12 cellular contexts compared by ENCODE assay signal in the genomic region with DNA sequence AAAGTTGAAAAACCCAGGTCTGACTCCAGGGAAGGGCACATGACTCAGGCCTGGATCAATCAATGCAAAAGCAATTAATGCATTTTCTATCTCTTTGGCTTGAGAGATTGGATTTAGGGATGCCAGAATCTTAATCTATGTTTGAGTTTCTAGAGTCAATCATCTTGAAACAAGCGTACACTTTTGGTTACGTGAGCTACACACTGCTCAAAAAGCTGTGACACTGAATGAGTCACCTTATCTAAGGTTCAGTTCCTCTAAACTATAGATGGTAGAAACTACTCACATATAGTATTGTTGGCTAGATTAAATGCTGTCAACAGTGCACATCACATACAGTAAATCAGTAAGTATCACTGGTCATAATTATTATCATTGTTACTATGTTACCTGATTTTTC. TPM values are rescaled to one million over a fixed set of nuclear protein-coding genes. Genes with fewer than 3 reads are reported as not detected.
DNase-seq lines count a peak whose midpoint lies in the region; ATAC-seq and TF ChIP-seq lines count a peak whose summit lies in the region.
"Had no signal": no experiment of that assay in that cellular context is flagged by ENCODE, and none has a peak within 500 bp of the region (broad histone marks: within the 10 kb centered on the region; RNA-seq: fewer than 3 reads in every experiment).

No MANE protein-coding gene starts in this region.

- H3K36me3 ChIP-seq in PC-3 (ENCODE audit: low read depth, low read length): peaks cover 15% of the 10 kb centered on the region
- H3K36me3 ChIP-seq in mammary epithelial cell (ENCODE audit: insufficient read depth, low read length): peaks cover 7% of the 10 kb centered on the region

- H3K9ac ChIP-seq in PC-3 (ENCODE audit: low read length) (no peak overlapping the region), mammary epithelial cell (ENCODE audit: insufficient read depth, low read length) (no peak overlapping the region)

- POLR2A ChIA-PET in PC-3 (lab: Charles Lee; ENCODE audit: unreplicated experiment): no interaction called here

- peak; percentile 87 for ATAC-seq in GM18861 (IDR thresholded peaks at IDR 0.05; ENCODE audit: unreplicated experiment)
- peak; percentile 74 for ATAC-seq in GM21381 (IDR thresholded peaks at IDR 0.05; ENCODE audit: unreplicated experiment)
- ATAC-seq in HG03045 (IDR thresholded peaks at IDR 0.05; ENCODE audit: unreplicated experiment): peak; percentile 90
- peak; percentile 46; the same call in 1 of the 2 replicates for ATAC-seq in PC-3
- no peak for ATAC-seq in T-helper 17 cell

- no peaks in the 10 kb centered on the region for H3K27me3 ChIP-seq in PC-3 (ENCODE audit: low read length)
- no peaks in the 10 kb centered on the region for H3K27me3 ChIP-seq in mammary epithelial cell (ENCODE audit: insufficient read depth, low read length)

- H3K27me3 Mint-ChIP-seq in T-helper 17 cell: no peaks in the 10 kb centered on the region

- H3K4me3 Mint-ChIP-seq in T-helper 17 cell: no peak overlapping the region

- 100% methylated on average over 2 of the region's 2 CpGs for WGBS in mammary epithelial cell (ENCODE audit: low coverage, missing lambda C conversion rate)

- TF ChIP-seq CTCF in PC-3 (conservative IDR thresholded peaks at IDR 0.05; ENCODE audit: low read depth, low read length) (no peak), mammary epithelial cell (conservative IDR thresholded peaks at IDR 0.05 in 1 of 2, IDR thresholded peaks at IDR 0.05 in 1 of 2; ENCODE audit: extremely low read depth in 1 of 2, insufficient read depth in 1 of 2, low read depth in 1 of 2, low read length in 2 of 2) (no peak)

- H3K4me1 ChIP-seq in PC-3 (ENCODE audit: insufficient read depth, low read length) (no peaks in the 10 kb centered on the region), mammary epithelial cell (ENCODE audit: insufficient read depth, low read length) (no peaks in the 10 kb centered on the region)

- H3K36me3 Mint-ChIP-seq in T-helper 17 cell (ENCODE audit: low read depth): peaks cover 25% of the 10 kb centered on the region

- peak; percentile 15 for DNase-seq in PC-3
- no peak for DNase-seq in germinal center (ENCODE audit: low spot score)
- DNase-seq in foreskin melanocyte: no peak
- no peak for DNase-seq in T-helper 17 cell
- no peak for DNase-seq in mammary epithelial cell
- DNase-seq: activated effector memory CD4-positive, alpha-beta T cell treated with Interleukin-2 at 50 U/mL for 16 hours had no signal

- intact Hi-C loops in PC-3 (cut with micrococcal nuclease) (no loop called here), mammary epithelial cell (cut with micrococcal nuclease) (no loop called here)

- H3F3A ChIP-seq in PC-3 (ENCODE audit: low read length, unreplicated experiment): no peaks in the 10 kb centered on the region

- dilution Hi-C loops in mammary epithelial cell (cut with HindIII; ENCODE audit: low sequenced_read_pairs): no loop called here

- H3K9me3 ChIP-seq in PC-3 (ENCODE audit: low read length) (no peaks in the 10 kb centered on the region), T-helper 17 cell (ENCODE audit: control insufficient read depth, low read length, poor library complexity, severe bottlenecking) (no peaks in the 10 kb centered on the region), mammary epithelial cell (replicated peaks; ENCODE audit: insufficient read depth, low read length) (no peaks in the 10 kb centered on the region)

- no peak overlapping the region for H3K27ac ChIP-seq in PC-3 (ENCODE audit: low read length)
- H3K27ac ChIP-seq in mammary epithelial cell (ENCODE audit: insufficient read depth, low read depth, low read length): no peak overlapping the region

- no peak overlapping the region for H3K4me3 ChIP-seq in PC-3 (ENCODE audit: low read length)
- H3K4me3 ChIP-seq in mammary epithelial cell (replicated peaks in 1 of 3; ENCODE audit: insufficient read depth in 1 of 3, low read depth in 2 of 3, low read length in 3 of 3): no peak overlapping the region
- H3K4me3 ChIP-seq: lung had no signal

- no peak overlapping the region for H3K27ac Mint-ChIP-seq in T-helper 17 cell

- in situ Hi-C loops in mammary epithelial cell (cut with MboI; ENCODE audit: low sequenced_read_pairs in 2 of 2): no loop called here

- no peaks in the 10 kb centered on the region for H3K79me2 ChIP-seq in PC-3 (ENCODE audit: low read length)
- H3K79me2 ChIP-seq in mammary epithelial cell (ENCODE audit: insufficient read depth, low read length): no peaks in the 10 kb centered on the region

- H3K4me2 ChIP-seq in PC-3 (ENCODE audit: low read length) (no peak overlapping the region), mammary epithelial cell (ENCODE audit: insufficient read depth, low read depth, low read length) (no peak overlapping the region)

- no peak overlapping the region for H2AFZ ChIP-seq in PC-3 (ENCODE audit: low read length)
- no peak overlapping the region for H2AFZ ChIP-seq in mammary epithelial cell (ENCODE audit: low read depth, low read length)

- H4K20me1 ChIP-seq in PC-3 (ENCODE audit: low read length) (no peaks in the 10 kb centered on the region), mammary epithelial cell (ENCODE audit: insufficient read depth, low read length) (no peaks in the 10 kb centered on the region)

- H3K4me1 Mint-ChIP-seq in T-helper 17 cell: peaks cover 9% of the 10 kb centered on the region

- H3K9me2 ChIP-seq in PC-3 (replicated peaks; ENCODE audit: low read length): no peaks in the 10 kb centered on the region

- BruUV-seq in PC-3 (replicated peaks; lab: Mats Ljungman, UMichigan) (no TSS peak), mammary epithelial cell (replicated peaks; lab: Mats Ljungman, UMichigan) (no TSS peak)

- CTCF ChIA-PET in PC-3 (lab: Charles Lee): no interaction called here
- CTCF ChIA-PET in mammary epithelial cell (lab: Charles Lee; ENCODE audit: low non-redundant PET): no interaction called here

RNA-seq across cellular contexts. Expression of a gene that starts 24.2 kb away (rescaled TPM):
- total RNA-seq in PC-3 (2014; rRNA removed) (19.0 and 20.1 TPM in 2 replicates), T-helper 17 cell (10 to 100 TPM; 21.5 to 22.6 TPM), mammary epithelial cell (10 to 100 TPM; 10.3 to 19.5 TPM)
- polyA plus RNA-seq in mammary epithelial cell: 5.8 TPM
- 4.8 TPM for polyA minus RNA-seq in mammary epithelial cell

RNA-seq across cellular contexts. Expression of a gene that starts 24.4 kb away (rescaled TPM):
- 6.9 and 9.0 TPM in 2 replicates for total RNA-seq in PC-3 (2014; rRNA removed)
- 10 to 100 TPM; 27.4 to 38.1 TPM for total RNA-seq in T-helper 17 cell
- total RNA-seq in mammary epithelial cell: 10 to 100 TPM in 1 of 2 donors, 1 to 10 TPM in 1; 9.4 to 13.8 TPM
- polyA plus RNA-seq in mammary epithelial cell: 6.2 TPM
- polyA minus RNA-seq in mammary epithelial cell: 4.4 TPM

RNA-seq across cellular contexts. Expression of a gene that starts 42.8 kb away (rescaled TPM):
- total RNA-seq in PC-3 (2014; rRNA removed): not detected in 2 replicates
- total RNA-seq in T-helper 17 cell: not detected
- total RNA-seq in mammary epithelial cell: not detected
- polyA plus RNA-seq in mammary epithelial cell: not detected
- not detected for polyA minus RNA-seq in mammary epithelial cell
- total RNA-seq: frontal cortex, H1 had no signal
- polyA plus RNA-seq: H1 had no signal
